Comparison of ENCODE assay signal across 9 cellular contexts in the genomic region with DNA sequence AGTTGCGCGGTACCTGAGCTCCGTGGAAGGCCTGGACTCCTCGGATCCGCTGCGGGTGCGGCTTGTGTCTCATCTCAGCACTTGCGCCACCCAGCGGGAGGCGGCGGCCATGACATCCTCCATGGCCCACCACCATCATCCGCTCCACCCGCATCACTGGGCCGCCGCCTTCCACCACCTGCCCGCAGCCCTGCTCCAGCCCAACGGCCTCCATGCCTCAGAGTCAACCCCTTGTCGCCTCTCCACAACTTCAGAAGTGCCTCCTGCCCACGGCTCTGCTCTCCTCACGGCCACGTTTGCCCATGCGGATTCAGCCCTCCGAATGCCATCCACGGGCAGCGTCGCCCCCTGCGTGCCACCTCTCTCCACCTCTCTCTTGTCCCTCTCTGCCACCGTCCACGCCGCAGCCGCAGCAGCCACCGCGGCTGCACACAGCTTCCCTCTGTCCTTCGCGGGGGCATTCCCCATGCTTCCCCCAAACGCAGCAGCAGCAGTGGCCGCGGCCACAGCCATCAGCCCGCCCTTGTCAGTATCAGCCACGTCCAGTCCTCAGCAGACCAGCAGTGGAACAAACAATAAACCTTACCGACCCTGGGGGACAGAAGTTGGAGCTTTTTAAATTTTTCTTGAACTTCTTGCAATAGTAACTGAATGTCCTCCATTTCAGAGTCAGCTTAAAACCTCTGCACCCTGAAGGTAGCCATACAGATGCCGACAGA. TPM values are rescaled to one million over a fixed set of nuclear protein-coding genes. Genes with fewer than 3 reads are reported as not detected.
A peak's percentile ranks its signal among the peaks of the same experiment; 100 is the strongest.
DNase-seq lines count a peak whose midpoint lies in the region; TF ChIP-seq lines count a peak whose summit lies in the region.
"Had no signal": no experiment of that assay in that cellular context is flagged by ENCODE, and none has a peak within 500 bp of the region (broad histone marks: within the 10 kb centered on the region; RNA-seq: fewer than 3 reads in every experiment).

No MANE protein-coding gene starts in this region.

- TF ChIP-seq CTCF in GM12875 (IDR thresholded peaks at IDR 0.05; ENCODE audit: borderline replicate concordance, insufficient read depth, low read depth, low read length) = peak; percentile 16; the same call in 1 of the 2 replicates
- peak; percentile 12 for TF ChIP-seq CTCF in NB4 (IDR thresholded peaks at IDR 0.05; ENCODE audit: low read depth, low read length)
- peak; percentile 20 for TF ChIP-seq CTCF in epithelial cell of proximal tubule (conservative IDR thresholded peaks at IDR 0.05; ENCODE audit: low read depth, low read length)
- TF ChIP-seq CTCF in esophagus squamous epithelium (IDR thresholded peaks at IDR 0.05) = peak in 1 of 6 experiments; percentile 6

- H3K4ac ChIP-seq in trophoblast cell (ENCODE audit: low read depth, low read length) = no peak overlapping the region

- WGBS in trophoblast cell (ENCODE audit: extremely low coverage, insufficient coverage, insufficient read length) = no CpG with 5 or more reads among the region's 42 CpGs
- WGBS in esophagus squamous epithelium, 2 donors = 89% methylated on average over 32 to 40 of the region's 42 CpGs

- no peaks in the 10 kb centered on the region for H3K9me3 ChIP-seq in trophoblast cell (ENCODE audit: insufficient read depth, low read depth, low read length)
- H3K9me3 ChIP-seq in esophagus squamous epithelium = no peaks in the 10 kb centered on the region
- H3K9me3 ChIP-seq: prostate gland had no signal

- H3K4me1 ChIP-seq in trophoblast cell (ENCODE audit: control insufficient read depth in 1 of 2, insufficient read depth in 2 of 2, low read length in 2 of 2) = peaks cover 0 to 2% of the 10 kb centered on the region in 2 experiments
- no peaks in the 10 kb centered on the region for H3K4me1 ChIP-seq in esophagus squamous epithelium
- H3K4me1 ChIP-seq: prostate gland had no signal

- H3K18ac ChIP-seq in trophoblast cell (ENCODE audit: low read length) = no peak overlapping the region

- intact Hi-C loops in esophagus squamous epithelium (cut with DNase I) = loop anchor here (5.0 kb wide), 1 partner anchor 447 kb away; no protein-coding TSS in a partner anchor

- DNase-seq in NB4 (ENCODE audit: low read depth) (no peak), epithelial cell of proximal tubule (ENCODE audit: low read depth) (no peak), trophoblast cell (peak; percentile 85 to 90), NCI-H1694 (lab: John Stamatoyannopoulos, UW) (no peak), occipital lobe (lab: John Stamatoyannopoulos, UW) (no peak), esophagus squamous epithelium (lab: John Stamatoyannopoulos, UW) (no peak)
- DNase-seq: NCI-H226 had no signal

- no peak overlapping the region for H4K12ac ChIP-seq in trophoblast cell (ENCODE audit: low read depth, low read length)

- H3K36me3 ChIP-seq in trophoblast cell (ENCODE audit: control insufficient read depth in 1 of 2, insufficient read depth in 2 of 2, low read length in 2 of 2) (peaks cover 17 to 25% of the 10 kb centered on the region in 2 experiments), esophagus squamous epithelium (peaks cover 0 to 15% (median 0%) of the 10 kb centered on the region in 3 donors)
- H3K36me3 ChIP-seq: prostate gland had no signal

- H2BK12ac ChIP-seq in trophoblast cell (ENCODE audit: low read length) = no peak overlapping the region

- no peak overlapping the region for H2BK5ac ChIP-seq in trophoblast cell (ENCODE audit: low read depth, low read length, poor library complexity)

- H3K4me2 ChIP-seq in trophoblast cell (ENCODE audit: low read length) = no peak overlapping the region

- no peak overlapping the region for H4K8ac ChIP-seq in trophoblast cell (ENCODE audit: low read depth, low read length)

- no peak overlapping the region for H3K27ac ChIP-seq in trophoblast cell (ENCODE audit: low read depth, low read length)
- H3K27ac ChIP-seq in esophagus squamous epithelium = no peak overlapping the region
- H3K27ac ChIP-seq: prostate gland had no signal

- H3K27me3 ChIP-seq in trophoblast cell (ENCODE audit: insufficient read depth, low read length) (no peaks in the 10 kb centered on the region), esophagus squamous epithelium (peaks cover 0 to 47% (median 0%) of the 10 kb centered on the region in 4 donors)

- H2BK120ac ChIP-seq in trophoblast cell (ENCODE audit: insufficient read depth, low read length, poor library complexity) = no peak overlapping the region

- TF ChIP-seq POLR2A in NB4 (IDR thresholded peaks at IDR 0.05; ENCODE audit: extremely low read depth, insufficient read length) = no peak
- TF ChIP-seq POLR2A in esophagus squamous epithelium (IDR thresholded peaks at IDR 0.05) = no peak

- H3K23ac ChIP-seq in trophoblast cell (ENCODE audit: low read length) = no peak overlapping the region

- no peak overlapping the region for H3K9ac ChIP-seq in trophoblast cell (ENCODE audit: low read length)

- no peak overlapping the region for H4K91ac ChIP-seq in trophoblast cell (ENCODE audit: low read depth, low read length)

- no peak overlapping the region for H3K14ac ChIP-seq in trophoblast cell (ENCODE audit: low read length)

- H2AFZ ChIP-seq in trophoblast cell (ENCODE audit: insufficient read depth, low read length, poor library complexity) = no peak overlapping the region

- no peaks in the 10 kb centered on the region for H3K79me1 ChIP-seq in trophoblast cell (ENCODE audit: low read length)

- H2AK5ac ChIP-seq in trophoblast cell (ENCODE audit: low read length) = no peak overlapping the region

- H3K4me3 ChIP-seq in GM12875 (ENCODE audit: low read depth, low read length) (no peak overlapping the region), NB4 (ENCODE audit: low read depth, low read length) (no peak overlapping the region), epithelial cell of proximal tubule (ENCODE audit: low read depth, low read length) (no peak overlapping the region), trophoblast cell (ENCODE audit: low read depth, low read length) (no peak overlapping the region), esophagus squamous epithelium (no peak overlapping the region)
- H3K4me3 ChIP-seq: prostate gland had no signal

- H3K79me2 ChIP-seq in trophoblast cell (ENCODE audit: control insufficient read depth, insufficient read depth, low read length, poor library complexity) = no peaks in the 10 kb centered on the region

RNA-seq across cellular contexts. Expression of a gene that starts 9.9 kb away (rescaled TPM):
- total RNA-seq in epithelial cell of proximal tubule (0.36 TPM in 1 of 2 replicates, not detected in the other), occipital lobe (0.62 TPM), esophagus squamous epithelium (1 to 10 TPM in 2 of 4 donors, under 1 TPM in 1, not detected in 1; 0.61 to 2.8 (median 1.3) TPM)
- polyA plus RNA-seq in trophoblast cell (2013) = 11.4 and 13.4 TPM in 2 replicates

RNA-seq across cellular contexts. Expression of a gene that starts 31.4 kb away (rescaled TPM):
- total RNA-seq in epithelial cell of proximal tubule (8.2 and 8.3 TPM in 2 replicates), occipital lobe (33.5 TPM), esophagus squamous epithelium (10 to 100 TPM; 30.9 to 85.1 (median 45.8) TPM)
- polyA plus RNA-seq in trophoblast cell (2013) = 16.3 and 17.4 TPM in 2 replicates

Comparison
In these comparisons a context has a peak if more than half of its experiments do, and no peak if none do; other contexts are left out.
1. DNase-seq: peak in trophoblast cell (2 of 2); none in NB4 (single experiment), epithelial cell of proximal tubule (single experiment), NCI-H1694 (single experiment), occipital lobe (single experiment) and esophagus squamous epithelium (single experiment).